1 cellular context compared by ENCODE assay signal in the genomic region with DNA sequence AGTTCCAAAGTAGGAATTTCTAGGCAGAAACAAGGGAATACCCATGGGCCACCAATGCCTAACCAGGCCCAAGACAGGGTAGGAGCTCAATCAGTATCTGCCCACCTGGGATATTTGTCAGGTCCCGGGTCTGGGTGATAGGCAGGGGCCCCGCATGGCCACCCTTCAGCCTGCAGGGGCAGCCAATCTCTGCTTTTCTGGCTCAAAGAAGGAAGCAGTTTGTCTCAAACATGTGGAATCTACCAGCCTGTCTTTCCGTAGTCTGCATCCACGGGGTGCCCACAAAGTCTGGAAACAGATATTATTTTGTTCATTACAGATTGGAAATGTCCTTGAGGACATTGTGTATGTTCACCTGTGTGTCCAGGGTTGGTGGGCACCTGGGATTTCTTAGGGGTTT.
TF ChIP-seq lines count a peak whose summit lies in the region.

No MANE protein-coding gene starts in this region.

TF ChIP-seq in GM23338, 12 proteins besides CTCF, POLR2A, EP300 and RAD21 (continued from another document):
- TF ChIP-seq, protein P1, sequence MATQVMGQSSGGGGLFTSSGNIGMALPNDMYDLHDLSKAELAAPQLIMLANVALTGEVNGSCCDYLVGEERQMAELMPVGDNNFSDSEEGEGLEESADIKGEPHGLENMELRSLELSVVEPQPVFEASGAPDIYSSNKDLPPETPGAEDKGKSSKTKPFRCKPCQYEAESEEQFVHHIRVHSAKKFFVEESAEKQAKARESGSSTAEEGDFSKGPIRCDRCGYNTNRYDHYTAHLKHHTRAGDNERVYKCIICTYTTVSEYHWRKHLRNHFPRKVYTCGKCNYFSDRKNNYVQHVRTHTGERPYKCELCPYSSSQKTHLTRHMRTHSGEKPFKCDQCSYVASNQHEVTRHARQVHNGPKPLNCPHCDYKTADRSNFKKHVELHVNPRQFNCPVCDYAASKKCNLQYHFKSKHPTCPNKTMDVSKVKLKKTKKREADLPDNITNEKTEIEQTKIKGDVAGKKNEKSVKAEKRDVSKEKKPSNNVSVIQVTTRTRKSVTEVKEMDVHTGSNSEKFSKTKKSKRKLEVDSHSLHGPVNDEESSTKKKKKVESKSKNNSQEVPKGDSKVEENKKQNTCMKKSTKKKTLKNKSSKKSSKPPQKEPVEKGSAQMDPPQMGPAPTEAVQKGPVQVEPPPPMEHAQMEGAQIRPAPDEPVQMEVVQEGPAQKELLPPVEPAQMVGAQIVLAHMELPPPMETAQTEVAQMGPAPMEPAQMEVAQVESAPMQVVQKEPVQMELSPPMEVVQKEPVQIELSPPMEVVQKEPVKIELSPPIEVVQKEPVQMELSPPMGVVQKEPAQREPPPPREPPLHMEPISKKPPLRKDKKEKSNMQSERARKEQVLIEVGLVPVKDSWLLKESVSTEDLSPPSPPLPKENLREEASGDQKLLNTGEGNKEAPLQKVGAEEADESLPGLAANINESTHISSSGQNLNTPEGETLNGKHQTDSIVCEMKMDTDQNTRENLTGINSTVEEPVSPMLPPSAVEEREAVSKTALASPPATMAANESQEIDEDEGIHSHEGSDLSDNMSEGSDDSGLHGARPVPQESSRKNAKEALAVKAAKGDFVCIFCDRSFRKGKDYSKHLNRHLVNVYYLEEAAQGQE (IDR thresholded peaks at IDR 0.05; ENCODE audit: unreplicated experiment): no peak
- TF ChIP-seq, protein P2, sequence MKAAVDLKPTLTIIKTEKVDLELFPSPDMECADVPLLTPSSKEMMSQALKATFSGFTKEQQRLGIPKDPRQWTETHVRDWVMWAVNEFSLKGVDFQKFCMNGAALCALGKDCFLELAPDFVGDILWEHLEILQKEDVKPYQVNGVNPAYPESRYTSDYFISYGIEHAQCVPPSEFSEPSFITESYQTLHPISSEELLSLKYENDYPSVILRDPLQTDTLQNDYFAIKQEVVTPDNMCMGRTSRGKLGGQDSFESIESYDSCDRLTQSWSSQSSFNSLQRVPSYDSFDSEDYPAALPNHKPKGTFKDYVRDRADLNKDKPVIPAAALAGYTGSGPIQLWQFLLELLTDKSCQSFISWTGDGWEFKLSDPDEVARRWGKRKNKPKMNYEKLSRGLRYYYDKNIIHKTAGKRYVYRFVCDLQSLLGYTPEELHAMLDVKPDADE (IDR thresholded peaks at IDR 0.05): no peak
- TF ChIP-seq ZNF331 (CRISPR knock-in tag; IDR thresholded peaks at IDR 0.05; ENCODE audit: low read depth) (no peak), CREB1 (CRISPR knock-in tag; IDR thresholded peaks at IDR 0.05; ENCODE audit: low read depth) (no peak), EZH2 (IDR thresholded peaks at IDR 0.05; ENCODE audit: low read depth, unreplicated experiment) (no peak), JUNB (IDR thresholded peaks at IDR 0.05; ENCODE audit: unreplicated experiment) (no peak), STAT1 (IDR thresholded peaks at IDR 0.05; ENCODE audit: unreplicated experiment) (no peak)
- TF ChIP-seq, protein P3, sequence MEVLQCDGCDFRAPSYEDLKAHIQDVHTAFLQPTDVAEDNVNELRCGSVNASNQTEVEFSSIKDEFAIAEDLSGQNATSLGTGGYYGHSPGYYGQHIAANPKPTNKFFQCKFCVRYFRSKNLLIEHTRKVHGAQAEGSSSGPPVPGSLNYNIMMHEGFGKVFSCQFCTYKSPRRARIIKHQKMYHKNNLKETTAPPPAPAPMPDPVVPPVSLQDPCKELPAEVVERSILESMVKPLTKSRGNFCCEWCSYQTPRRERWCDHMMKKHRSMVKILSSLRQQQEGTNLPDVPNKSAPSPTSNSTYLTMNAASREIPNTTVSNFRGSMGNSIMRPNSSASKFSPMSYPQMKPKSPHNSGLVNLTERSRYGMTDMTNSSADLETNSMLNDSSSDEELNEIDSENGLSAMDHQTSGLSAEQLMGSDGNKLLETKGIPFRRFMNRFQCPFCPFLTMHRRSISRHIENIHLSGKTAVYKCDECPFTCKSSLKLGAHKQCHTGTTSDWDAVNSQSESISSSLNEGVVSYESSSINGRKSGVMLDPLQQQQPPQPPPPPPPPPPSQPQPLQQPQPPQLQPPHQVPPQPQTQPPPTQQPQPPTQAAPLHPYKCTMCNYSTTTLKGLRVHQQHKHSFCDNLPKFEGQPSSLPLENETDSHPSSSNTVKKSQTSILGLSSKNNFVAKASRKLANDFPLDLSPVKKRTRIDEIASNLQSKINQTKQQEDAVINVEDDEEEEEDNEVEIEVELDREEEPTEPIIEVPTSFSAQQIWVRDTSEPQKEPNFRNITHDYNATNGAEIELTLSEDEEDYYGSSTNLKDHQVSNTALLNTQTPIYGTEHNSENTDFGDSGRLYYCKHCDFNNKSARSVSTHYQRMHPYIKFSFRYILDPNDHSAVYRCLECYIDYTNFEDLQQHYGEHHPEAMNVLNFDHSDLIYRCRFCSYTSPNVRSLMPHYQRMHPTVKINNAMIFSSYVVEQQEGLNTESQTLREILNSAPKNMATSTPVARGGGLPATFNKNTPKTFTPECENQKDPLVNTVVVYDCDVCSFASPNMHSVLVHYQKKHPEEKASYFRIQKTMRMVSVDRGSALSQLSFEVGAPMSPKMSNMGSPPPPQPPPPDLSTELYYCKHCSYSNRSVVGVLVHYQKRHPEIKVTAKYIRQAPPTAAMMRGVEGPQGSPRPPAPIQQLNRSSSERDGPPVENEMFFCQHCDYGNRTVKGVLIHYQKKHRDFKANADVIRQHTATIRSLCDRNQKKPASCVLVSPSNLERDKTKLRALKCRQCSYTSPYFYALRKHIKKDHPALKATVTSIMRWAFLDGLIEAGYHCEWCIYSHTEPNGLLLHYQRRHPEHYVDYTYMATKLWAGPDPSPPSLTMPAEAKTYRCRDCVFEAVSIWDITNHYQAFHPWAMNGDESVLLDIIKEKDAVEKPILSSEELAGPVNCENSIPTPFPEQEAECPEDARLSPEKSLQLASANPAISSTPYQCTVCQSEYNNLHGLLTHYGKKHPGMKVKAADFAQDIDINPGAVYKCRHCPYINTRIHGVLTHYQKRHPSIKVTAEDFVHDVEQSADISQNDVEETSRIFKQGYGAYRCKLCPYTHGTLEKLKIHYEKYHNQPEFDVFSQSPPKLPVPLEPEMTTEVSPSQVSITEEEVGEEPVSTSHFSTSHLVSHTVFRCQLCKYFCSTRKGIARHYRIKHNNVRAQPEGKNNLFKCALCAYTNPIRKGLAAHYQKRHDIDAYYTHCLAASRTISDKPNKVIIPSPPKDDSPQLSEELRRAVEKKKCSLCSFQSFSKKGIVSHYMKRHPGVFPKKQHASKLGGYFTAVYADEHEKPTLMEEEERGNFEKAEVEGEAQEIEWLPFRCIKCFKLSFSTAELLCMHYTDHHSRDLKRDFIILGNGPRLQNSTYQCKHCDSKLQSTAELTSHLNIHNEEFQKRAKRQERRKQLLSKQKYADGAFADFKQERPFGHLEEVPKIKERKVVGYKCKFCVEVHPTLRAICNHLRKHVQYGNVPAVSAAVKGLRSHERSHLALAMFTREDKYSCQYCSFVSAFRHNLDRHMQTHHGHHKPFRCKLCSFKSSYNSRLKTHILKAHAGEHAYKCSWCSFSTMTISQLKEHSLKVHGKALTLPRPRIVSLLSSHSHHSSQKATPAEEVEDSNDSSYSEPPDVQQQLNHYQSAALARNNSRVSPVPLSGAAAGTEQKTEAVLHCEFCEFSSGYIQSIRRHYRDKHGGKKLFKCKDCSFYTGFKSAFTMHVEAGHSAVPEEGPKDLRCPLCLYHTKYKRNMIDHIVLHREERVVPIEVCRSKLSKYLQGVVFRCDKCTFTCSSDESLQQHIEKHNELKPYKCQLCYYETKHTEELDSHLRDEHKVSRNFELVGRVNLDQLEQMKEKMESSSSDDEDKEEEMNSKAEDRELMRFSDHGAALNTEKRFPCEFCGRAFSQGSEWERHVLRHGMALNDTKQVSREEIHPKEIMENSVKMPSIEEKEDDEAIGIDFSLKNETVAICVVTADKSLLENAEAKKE (CRISPR knock-in tag; IDR thresholded peaks at IDR 0.05): no peak
